Comparison of ENCODE assay signal across 9 cellular contexts in the genomic region with DNA sequence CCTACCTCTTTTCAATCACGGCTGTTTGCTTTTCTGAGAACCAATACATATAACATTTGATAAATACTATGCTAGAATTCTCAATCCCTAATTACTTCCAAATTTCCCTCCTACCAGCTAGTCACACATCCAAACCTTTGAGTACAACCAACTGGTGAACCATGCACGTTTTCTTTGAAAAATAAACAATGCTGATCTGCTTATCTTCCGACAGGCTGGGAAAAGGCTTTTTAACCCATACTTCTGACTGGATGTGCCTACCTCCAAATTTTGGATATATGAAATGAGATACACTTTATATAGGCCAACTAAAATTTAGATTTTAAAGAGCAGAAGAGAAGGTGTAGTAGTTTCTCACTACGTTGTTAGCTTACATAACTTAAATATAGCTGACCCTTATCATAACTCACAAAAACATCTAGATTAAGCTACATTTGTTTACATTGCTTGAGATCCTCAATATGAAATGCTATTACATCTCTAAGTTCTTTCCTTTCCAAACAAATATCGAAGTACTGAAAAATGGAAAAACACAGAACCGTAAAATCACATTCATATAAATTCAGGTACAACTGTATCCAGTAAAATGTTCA. TPM values are rescaled to one million over a fixed set of nuclear protein-coding genes. Genes with fewer than 3 reads are reported as not detected.
DNase-seq lines count a peak whose midpoint lies in the region; ATAC-seq and TF ChIP-seq lines count a peak whose summit lies in the region.
"Had no signal": no experiment of that assay in that cellular context is flagged by ENCODE, and none has a peak within 500 bp of the region (broad histone marks: within the 10 kb centered on the region; RNA-seq: fewer than 3 reads in every experiment).

No MANE protein-coding gene starts in this region.

- H3K4me1 ChIP-seq in iPS-18a (ENCODE audit: control insufficient read depth, low read depth, low read length) (peaks cover 44% of the 10 kb centered on the region), stomach (peaks cover 3 to 57% (median 40%) of the 10 kb centered on the region in 4 donors), HAP-1 (no peaks in the 10 kb centered on the region)
- H3K4me1 ChIP-seq: BE2C had no signal

- peak overlapping the region; percentile 88 for H3K4me3 Mint-ChIP-seq in activated CD8-positive, alpha-beta T cell treated with anti-CD3 and anti-CD28 coated beads, Interleukin-2, amount 10 ng/mL, durations not matched to agents 7 days and 5 days

- peaks cover 45% of the 10 kb centered on the region for H3K36me3 Mint-ChIP-seq in activated CD8-positive, alpha-beta T cell treated with anti-CD3 and anti-CD28 coated beads, Interleukin-2, amount 10 ng/mL, durations not matched to agents 7 days and 5 days (ENCODE audit: low read depth)

- peaks cover 4% of the 10 kb centered on the region for H3K9me3 Mint-ChIP-seq in activated CD8-positive, alpha-beta T cell treated with anti-CD3 and anti-CD28 coated beads, Interleukin-2, amount 10 ng/mL, durations not matched to agents 7 days and 5 days (ENCODE audit: insufficient read depth)

- H3K27ac ChIP-seq in iPS-18a (ENCODE audit: low read length): no peak overlapping the region
- H3K27ac ChIP-seq in stomach: peak overlapping the region in 4 of 5 donors; percentile 97 to 100 (median 99)

- in situ Hi-C loops in HAP-1 (cut with MboI; ENCODE audit: low sequenced_read_pairs): no loop called here

- H3K4me3 ChIP-seq in iPS-18a (ENCODE audit: low read length) (peak overlapping the region; percentile 56), stomach (peak overlapping the region; percentile 68 to 92 (median 78)), HAP-1 (no peak overlapping the region)

- intact Hi-C loops in stomach (cut with DNase I; ENCODE audit: low total_unique reads): loop anchor here (10.0 kb wide), 1 partner anchor 387 kb away; no protein-coding TSS in a partner anchor

- no peak for TF ChIP-seq POLR2A in stomach (IDR thresholded peaks at IDR 0.05)

- POLR2A ChIA-PET in activated CD8-positive, alpha-beta T cell treated with anti-CD3 and anti-CD28 coated beads, Interleukin-2, amount 10 ng/mL, durations not matched to agents 7 days and 5 days (lab: Charles Lee): interaction anchor here (0.6 to 0.9 kb wide), 2 partner anchors 48 to 202 kb away, joined by 3 read pairs; no protein-coding TSS in a partner anchor

- TF ChIP-seq EP300 in stomach (IDR thresholded peaks at IDR 0.05): no peak

- no peak overlapping the region for H3K9ac ChIP-seq in iPS-18a (ENCODE audit: low read length)

- H3K36me3 ChIP-seq in iPS-18a (ENCODE audit: control insufficient read depth, low read depth, low read length) (no peaks in the 10 kb centered on the region), stomach (peaks cover 0 to 9% (median 0%) of the 10 kb centered on the region in 4 donors), HAP-1 (replicated peaks) (no peaks in the 10 kb centered on the region)
- H3K36me3 ChIP-seq: BE2C had no signal

- 14 to 29% (median 20%) methylated on average over 6 of the region's 6 CpGs for WGBS in stomach, 5 donors

- peak; percentile 51 for DNase-seq in SHP77 treated with DMSO at 0.1 percent for 48 hours (lab: John Stamatoyannopoulos, UW)
- no peak for DNase-seq in SHP77 (lab: John Stamatoyannopoulos, UW)
- no peak for DNase-seq in activated CD8-positive, alpha-beta T cell treated with anti-CD3 and anti-CD28 coated beads, Interleukin-2, amount 10 ng/mL, durations not matched to agents 7 days and 5 days
- no peak for DNase-seq in stomach
- no peak for DNase-seq in HAP-1 (ENCODE audit: low spot score in 2 of 2)
- DNase-seq in DMS114 treated with DMSO at 0.1 percent for 48 hours (lab: John Stamatoyannopoulos, UW; ENCODE audit: unreplicated experiment): no peak
- no peak for DNase-seq in stimulated activated CD4-positive, alpha-beta T cell treated with anti-CD3 and anti-CD28 coated beads, Interleukin-4, amount 100 ng/mL, for 24 hours
- DNase-seq: BE2C had no signal

- ATAC-seq in activated CD8-positive, alpha-beta T cell treated with anti-CD3 and anti-CD28 coated beads, Interleukin-2, amount 10 ng/mL, durations not matched to agents 7 days and 5 days: no peak

- no peaks in the 10 kb centered on the region for H3K9me3 ChIP-seq in iPS-18a (ENCODE audit: control insufficient read depth, low read depth, low read length)
- H3K9me3 ChIP-seq in stomach: no peaks in the 10 kb centered on the region
- H3K9me3 ChIP-seq in HAP-1: 0 out of 2 replicates have a peak, but pooled peaks cover 3% of the 10 kb centered on the region
- H3K9me3 ChIP-seq: BE2C had no signal

- TF ChIP-seq CTCF in stomach (IDR thresholded peaks at IDR 0.05): no peak

- no peaks in the 10 kb centered on the region for H3K27me3 Mint-ChIP-seq in activated CD8-positive, alpha-beta T cell treated with anti-CD3 and anti-CD28 coated beads, Interleukin-2, amount 10 ng/mL, durations not matched to agents 7 days and 5 days (ENCODE audit: low read depth)

- H3K27ac Mint-ChIP-seq in activated CD8-positive, alpha-beta T cell treated with anti-CD3 and anti-CD28 coated beads, Interleukin-2, amount 10 ng/mL, durations not matched to agents 7 days and 5 days: no peak overlapping the region

- H3K4me1 Mint-ChIP-seq in activated CD8-positive, alpha-beta T cell treated with anti-CD3 and anti-CD28 coated beads, Interleukin-2, amount 10 ng/mL, durations not matched to agents 7 days and 5 days (ENCODE audit: low read depth): peaks cover 62% of the 10 kb centered on the region

- CTCF ChIA-PET in activated CD8-positive, alpha-beta T cell treated with anti-CD3 and anti-CD28 coated beads, Interleukin-2, amount 10 ng/mL, durations not matched to agents 7 days and 5 days (lab: Charles Lee): interaction anchor here (0.8 to 2.1 kb wide), 10 partner anchors 12 to 787 kb away, joined by 3 to 15 read pairs (median 3); no protein-coding TSS in a partner anchor

- H3K27me3 ChIP-seq in iPS-18a (ENCODE audit: control insufficient read depth, insufficient read depth, low read length) (peaks cover 42% of the 10 kb centered on the region), stomach (no peaks in the 10 kb centered on the region), HAP-1 (ENCODE audit: low read depth) (peaks cover 82% of the 10 kb centered on the region)

RNA-seq across cellular contexts. Expression of a gene that starts 2.1 kb away (rescaled TPM):
- total RNA-seq in activated CD8-positive, alpha-beta T cell treated with anti-CD3 and anti-CD28 coated beads, Interleukin-2, amount 10 ng/mL, durations not matched to agents 7 days and 5 days: 10 to 100 TPM; 54.9 to 55.5 TPM
- 10 to 100 TPM in 4 of 5 donors, 1 to 10 TPM in 1; 6.4 to 82.8 (median 52.6) TPM for total RNA-seq in stomach
- polyA plus RNA-seq in stomach: 10 to 100 TPM; 11.5 to 18.6 (median 12.9) TPM
